ENCODE assay signal across 16 cellular contexts in genomic region chr1:178356299-178356698, GRCh38.
DNase-seq lines count a peak whose midpoint lies in the region; ATAC-seq, FAIRE-seq and TF ChIP-seq lines count a peak whose summit lies in the region.
"Had no signal": no experiment of that assay in that cellular context is flagged by ENCODE, and none has a peak within 500 bp of the region (broad histone marks: within the 10 kb centered on the region; RNA-seq: fewer than 3 reads in every experiment).

No MANE protein-coding gene starts in this region.

- TF ChIP-seq CTCF in HepG2 (CRISPR knock-in tag; IDR thresholded peaks at IDR 0.05) (no peak), right lobe of liver (IDR thresholded peaks at IDR 0.05) (no peak), kidney (IDR thresholded peaks at IDR 0.05; ENCODE audit: borderline replicate concordance, extremely low read depth, insufficient read depth) (no peak)

- BruUV-seq in HepG2 (replicated peaks; lab: Mats Ljungman, UMichigan): no TSS peak

- H3K36me3 ChIP-seq in HepG2 (replicated peaks in 1 of 2; ENCODE audit: control insufficient read depth in 1 of 2, insufficient read depth in 2 of 2, low read length in 2 of 2) (no peaks in the 10 kb centered on the region), right lobe of liver (no peaks in the 10 kb centered on the region), kidney (ENCODE audit: control insufficient read depth in 1 of 2, insufficient read depth in 2 of 2, low read length in 2 of 2) (no peaks in the 10 kb centered on the region)

- H3K27me3 ChIP-seq in HepG2 (ENCODE audit: control insufficient read depth in 1 of 2, insufficient read depth in 2 of 2, low read length in 2 of 2) (no peaks in the 10 kb centered on the region), right lobe of liver (no peaks in the 10 kb centered on the region)
- H3K27me3 ChIP-seq: BLaER1 treated with 17β-estradiol and CSF1 and Interleukin-3, amounts not matched to agents 10 nM and 100 nM had no signal

- H3K4me2 ChIP-seq in HepG2 (ENCODE audit: low read depth, low read length): no peak overlapping the region
- H3K4me2 ChIP-seq: A549; BLaER1 treated with 17β-estradiol and CSF1 and Interleukin-3, amounts not matched to agents 10 nM and 100 nM had no signal

- no peak for TF ChIP-seq RAD21 in HepG2 (CRISPR knock-in tag; IDR thresholded peaks at IDR 0.05)

- TF ChIP-seq EP300 in HepG2 (IDR thresholded peaks at IDR 0.05; ENCODE audit: low read depth in 2 of 2, low read length in 2 of 2) (no peak), HepG2 (CRISPR knock-in tag; IDR thresholded peaks at IDR 0.05; ENCODE audit: borderline replicate concordance) (no peak)

- H3K79me2 ChIP-seq in HepG2 (ENCODE audit: insufficient read depth, low read length): no peaks in the 10 kb centered on the region

- no peak overlapping the region for H3K9ac ChIP-seq in HepG2 (ENCODE audit: insufficient read depth, low read depth, low read length)
- no peak overlapping the region for H3K9ac ChIP-seq in kidney (ENCODE audit: low read length in 2 of 2)
- H3K9ac ChIP-seq: BLaER1 treated with 17β-estradiol and CSF1 and Interleukin-3, amounts not matched to agents 10 nM and 100 nM had no signal

- no peak for ATAC-seq in HepG2
- ATAC-seq in right lobe of liver: no peak
- ATAC-seq in GM21529 (IDR thresholded peaks at IDR 0.05; ENCODE audit: unreplicated experiment): no peak
- no peak for ATAC-seq in GM19035 (IDR thresholded peaks at IDR 0.05; ENCODE audit: unreplicated experiment)
- ATAC-seq: A549; CD8-positive, alpha-beta T cell had no signal

- in situ Hi-C loops in HepG2 (cut with HindIII; ENCODE audit: extremely low pct_ligation_motif_present, low pct_unique_long_range_greater_than_20kb): no loop called here

- 91% methylated on average over 1 of the region's 1 CpG for WGBS in HepG2 (ENCODE audit: low lambda C conversion rate)
- 87% methylated on average over 1 of the region's 1 CpG for WGBS in right lobe of liver (ENCODE audit: insufficient coverage, low coverage, low lambda C conversion rate, missing lambda C conversion rate)

- TF ChIP-seq POLR2A in HepG2 (IDR thresholded peaks at IDR 0.05; ENCODE audit: insufficient read depth in 1 of 2, low read depth in 2 of 2, low read length in 2 of 2) (no peak), right lobe of liver (IDR thresholded peaks at IDR 0.05) (no peak)

- H3K4me3 ChIP-seq in HepG2 (replicated peaks in 1 of 3; ENCODE audit: insufficient read depth in 1 of 3, low read depth in 2 of 3, low read length in 3 of 3) (no peak overlapping the region), right lobe of liver (no peak overlapping the region), kidney (ENCODE audit: low read length in 2 of 2) (no peak overlapping the region)
- H3K4me3 ChIP-seq: A549; BLaER1 treated with 17β-estradiol and CSF1 and Interleukin-3, amounts not matched to agents 10 nM and 100 nM had no signal

- FAIRE-seq in HepG2 (lab: Jason Lieb, UNC) (no peak), kidney (lab: Jason Lieb, UNC) (peak; percentile 69)
- FAIRE-seq: A549, G401.6, GM12891 had no signal

- intact Hi-C loops in HepG2 (cut with micrococcal nuclease; ENCODE audit: unreplicated experiment): no loop called here
- intact Hi-C loops in right lobe of liver (cut with DNase I): no loop called here
- intact Hi-C loops in kidney (cut with DNase I): no loop called here

- POLR2A ChIA-PET in HepG2 (lab: Yijun Ruan, JAX): no interaction called here

- no peaks in the 10 kb centered on the region for H4K20me1 ChIP-seq in HepG2 (ENCODE audit: insufficient read depth, low read length)

- no peak overlapping the region for H2AFZ ChIP-seq in HepG2 (ENCODE audit: low read length)

- H3K4me1 ChIP-seq in HepG2 (ENCODE audit: insufficient read depth, low read length) (peaks cover 12% of the 10 kb centered on the region), right lobe of liver (no peaks in the 10 kb centered on the region), kidney (ENCODE audit: control insufficient read depth in 1 of 2, insufficient read depth in 1 of 2, low read depth in 1 of 2, low read length in 2 of 2) (no peaks in the 10 kb centered on the region)
- H3K4me1 ChIP-seq: BLaER1 treated with 17β-estradiol and CSF1 and Interleukin-3, amounts not matched to agents 10 nM and 100 nM had no signal

- H3K9me3 ChIP-seq in HepG2 (ENCODE audit: low read length): no peaks in the 10 kb centered on the region
- H3K9me3 ChIP-seq in right lobe of liver: no peaks in the 10 kb centered on the region
- H3K9me3 ChIP-seq in kidney (ENCODE audit: control insufficient read depth in 1 of 2, low read length in 2 of 2): peaks cover 0 to 5% of the 10 kb centered on the region in 2 donors
- H3K9me3 ChIP-seq: A549 had no signal

- DNase-seq in HepG2 (ENCODE audit: low spot score) (no peak), right lobe of liver (no peak), kidney (no peak)
- DNase-seq: AML-193; CD4-positive, alpha-beta T cell; CD8-positive, alpha-beta T cell; DMS79 treated with DMSO at 0.1 percent for 48 hours; GF-D8 had no signal

- CTCF ChIA-PET in HepG2 (lab: Yijun Ruan, JAX; ENCODE audit: low intra/inter-chr PET ratio, low total read pairs): no interaction called here

- H3K27ac ChIP-seq in HepG2 (ENCODE audit: extremely low read length, insufficient read depth, low read length): no peak overlapping the region
- H3K27ac ChIP-seq in right lobe of liver: no peak overlapping the region
- no peak overlapping the region for H3K27ac ChIP-seq in kidney (ENCODE audit: low read depth in 2 of 2, low read length in 2 of 2)
- H3K27ac ChIP-seq: 22Rv1; A549; BLaER1 treated with 17β-estradiol and CSF1 and Interleukin-3, amounts not matched to agents 10 nM and 100 nM; C4-2B had no signal

TF ChIP-seq in HepG2, 621 proteins besides CTCF, POLR2A, EP300 and RAD21:
- no peak for TF ChIP-seq XRCC5 (optimal IDR thresholded peaks at IDR 0.05; ENCODE audit: low read length)
- peak; percentile 81 for TF ChIP-seq ATF7 (IDR thresholded peaks at IDR 0.05)
- no peak for TF ChIP-seq ATF7 (CRISPR knock-in tag; IDR thresholded peaks at IDR 0.05)
TF ChIP-seq in HepG2: peak in this region for 1.
